Comparison of ENCODE assay signal across 8 cellular contexts in the genomic region with DNA sequence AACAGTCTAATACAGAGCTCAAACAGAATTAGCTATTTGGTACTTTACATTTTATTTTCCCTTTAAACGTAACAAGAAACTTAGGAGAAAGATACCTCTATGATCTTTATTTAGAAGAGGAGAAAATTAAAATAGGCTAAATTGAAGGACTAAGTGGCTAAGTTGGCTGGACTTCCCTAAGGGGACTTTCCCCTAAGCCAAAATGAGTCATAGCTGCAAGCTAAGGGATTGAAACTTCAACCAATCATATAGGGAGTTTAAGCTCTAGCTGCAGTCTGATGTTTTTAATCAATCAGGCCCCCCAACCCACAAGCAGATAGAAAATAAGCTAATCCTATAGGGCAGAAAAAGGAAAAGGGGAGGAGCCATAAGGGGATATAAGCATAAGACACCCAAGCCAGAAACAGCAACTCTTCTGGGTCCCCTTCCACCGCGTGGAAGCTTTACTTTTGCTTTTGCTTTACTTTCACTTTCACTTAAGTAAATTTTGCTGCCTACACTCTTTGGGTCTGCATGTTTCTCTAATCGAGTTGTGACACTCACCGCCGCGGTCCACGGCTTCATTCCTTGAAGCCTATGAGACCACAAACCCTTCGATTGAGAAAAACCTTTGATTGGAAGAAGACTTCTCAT.
A peak's percentile ranks its signal among the peaks of the same experiment; 100 is the strongest.
DNase-seq lines count a peak whose midpoint lies in the region; ATAC-seq and TF ChIP-seq lines count a peak whose summit lies in the region.

No MANE protein-coding gene starts in this region.

- peaks cover 0 to under 1% (median 0%) of the 10 kb centered on the region in 3 donors for H3K36me3 Mint-ChIP-seq in CD8-positive, alpha-beta memory T cell

- peak in 3 of 5 donors; percentile 2 to 42 (median 13) for DNase-seq in CD8-positive, alpha-beta memory T cell
- DNase-seq in MM.1S (peak; percentile 26), GM13976 (ENCODE audit: low spot score) (no peak), anterior cingulate cortex (lab: John Stamatoyannopoulos, UW) (no peak), DMS 273 (lab: John Stamatoyannopoulos, UW; ENCODE audit: unreplicated experiment) (no peak), dermis blood vessel endothelial cell (no peak)

- peak overlapping the region; percentile 26 to 79 (median 67) for H3K4me3 Mint-ChIP-seq in CD8-positive, alpha-beta memory T cell

- H4K20me1 ChIP-seq in MM.1S (ENCODE audit: insufficient read depth, low read length) = no peaks in the 10 kb centered on the region

- H3K9ac ChIP-seq in MM.1S (ENCODE audit: low read length) = no peak overlapping the region
- no peak overlapping the region for H3K9ac ChIP-seq in duodenal mucosa (ENCODE audit: low read depth in 1 of 2, low read length in 2 of 2)

- H3K27me3 ChIP-seq in CD8-positive, alpha-beta memory T cell (ENCODE audit: insufficient read depth, low read length, poor library complexity, severe bottlenecking) = no peaks in the 10 kb centered on the region
- H3K27me3 ChIP-seq in MM.1S (replicated peaks; ENCODE audit: insufficient read depth, low read length) = no peaks in the 10 kb centered on the region
- no peaks in the 10 kb centered on the region for H3K27me3 ChIP-seq in duodenal mucosa (ENCODE audit: control insufficient read depth in 1 of 2, insufficient read depth in 2 of 2, low read length in 2 of 2)

- peak; percentile 53 for ATAC-seq in GM21390 (IDR thresholded peaks at IDR 0.05; ENCODE audit: unreplicated experiment)

- H3K9me3 ChIP-seq in CD8-positive, alpha-beta memory T cell (ENCODE audit: low read length) = no peaks in the 10 kb centered on the region
- H3K9me3 ChIP-seq in MM.1S (replicated peaks; ENCODE audit: insufficient read depth, low read length) = no peaks in the 10 kb centered on the region
- H3K9me3 ChIP-seq in duodenal mucosa (ENCODE audit: control insufficient read depth in 1 of 2, low read length in 2 of 2) = no peaks in the 10 kb centered on the region

- peak overlapping the region; percentile 4 to 86 (median 50) for H3K27ac Mint-ChIP-seq in CD8-positive, alpha-beta memory T cell

- H3K79me2 ChIP-seq in MM.1S (ENCODE audit: low read length) = no peaks in the 10 kb centered on the region

- CTCF ChIA-PET in CD8-positive, alpha-beta memory T cell (lab: Charles Lee) = no interaction called here

- no peak overlapping the region for H2AFZ ChIP-seq in MM.1S (ENCODE audit: low read length)

- H3K4me3 ChIP-seq in CD8-positive, alpha-beta memory T cell (ENCODE audit: low read length) = peak overlapping the region; percentile 29
- no peak overlapping the region for H3K4me3 ChIP-seq in MM.1S (ENCODE audit: low read length)
- H3K4me3 ChIP-seq in duodenal mucosa (ENCODE audit: low read depth in 1 of 2, low read length in 2 of 2) = peak overlapping the region; percentile 7 to 16

- H3K4me1 ChIP-seq in CD8-positive, alpha-beta memory T cell (ENCODE audit: insufficient read depth, low read length) = no peaks in the 10 kb centered on the region
- H3K4me1 ChIP-seq in MM.1S (ENCODE audit: low read length) = no peaks in the 10 kb centered on the region
- no peaks in the 10 kb centered on the region for H3K4me1 ChIP-seq in duodenal mucosa (ENCODE audit: control insufficient read depth in 1 of 2, insufficient read depth in 2 of 2, low read length in 2 of 2)

- peaks cover 0 to 7% (median 2%) of the 10 kb centered on the region in 5 donors for H3K9me3 Mint-ChIP-seq in CD8-positive, alpha-beta memory T cell

- no peaks in the 10 kb centered on the region for H3K36me3 ChIP-seq in CD8-positive, alpha-beta memory T cell (ENCODE audit: insufficient read depth, low read length)
- H3K36me3 ChIP-seq in MM.1S (replicated peaks; ENCODE audit: insufficient read depth, low read length) (no peaks in the 10 kb centered on the region), duodenal mucosa (ENCODE audit: control insufficient read depth in 1 of 2, insufficient read depth in 2 of 2, low read length in 2 of 2) (no peaks in the 10 kb centered on the region)

- no peaks in the 10 kb centered on the region for H3K27me3 Mint-ChIP-seq in CD8-positive, alpha-beta memory T cell

- no peak for TF ChIP-seq CTCF in MM.1S (IDR thresholded peaks at IDR 0.05; ENCODE audit: low read length)
- TF ChIP-seq CTCF in GM13976 (IDR thresholded peaks at IDR 0.05; ENCODE audit: borderline replicate concordance, control extremely low read depth, extremely low read depth, insufficient read depth, missing control alignments) = no peak

- in situ Hi-C loops in GM13976 (cut with MboI; ENCODE audit: low sequenced_read_pairs, unreplicated experiment) = no loop called here

- H3F3A ChIP-seq in MM.1S (ENCODE audit: insufficient read depth, low read length) = no peaks in the 10 kb centered on the region

- H3K27ac ChIP-seq in CD8-positive, alpha-beta memory T cell (ENCODE audit: low read depth, low read length) = no peak overlapping the region
- H3K27ac ChIP-seq in MM.1S (ENCODE audit: low read length) = no peak overlapping the region
- H3K27ac ChIP-seq in duodenal mucosa (ENCODE audit: low read depth, low read length) = no peak overlapping the region

- POLR2A ChIA-PET in CD8-positive, alpha-beta memory T cell (lab: Charles Lee) = no interaction called here

- no peak overlapping the region for H3K4me2 ChIP-seq in MM.1S (ENCODE audit: low read depth, low read length)

- peaks cover 0 to 11% (median 0%) of the 10 kb centered on the region in 3 donors for H3K4me1 Mint-ChIP-seq in CD8-positive, alpha-beta memory T cell

- H3K9me2 ChIP-seq in MM.1S (replicated peaks; ENCODE audit: insufficient read depth, low read length) = no peaks in the 10 kb centered on the region

Comparison
In these comparisons a context has a peak if more than half of its experiments do, and no peak if none do; other contexts are left out.
1. DNase-seq: peak in CD8-positive, alpha-beta memory T cell (3 of 5) and MM.1S (single experiment); none in GM13976 (single experiment), anterior cingulate cortex (0 of 58), DMS 273 (single experiment) and dermis blood vessel endothelial cell (single experiment).